ENCODE assay signal across 1 cellular context in genomic region chr10:69408318-69409175, GRCh38.
TF ChIP-seq lines count a peak whose summit lies in the region.

No MANE protein-coding gene starts in this region.

TF ChIP-seq in K562, 482 proteins besides CTCF, POLR2A, EP300 and RAD21 (continued from another document and continues in another):
- TF ChIP-seq SFPQ (IDR thresholded peaks at IDR 0.05; ENCODE audit: low read depth, low read length) (no peak), ZC3H11A (IDR thresholded peaks at IDR 0.05; ENCODE audit: low read depth, low read length) (no peak), ZNF830 (CRISPR knock-in tag; IDR thresholded peaks at IDR 0.05) (no peak), ZBTB11 (CRISPR knock-in tag; IDR thresholded peaks at IDR 0.05) (no peak; a peak in 1 of 6 replicates), MITF (IDR thresholded peaks at IDR 0.05) (peak; percentile 11; the same call in 1 of the 2 replicates), SIRT6 (IDR thresholded peaks at IDR 0.05; ENCODE audit: low read depth, low read length) (no peak), STAT6 (CRISPR knock-in tag; IDR thresholded peaks at IDR 0.05) (no peak), NCOA6 (IDR thresholded peaks at IDR 0.05) (no peak), ZEB2 (IDR thresholded peaks at IDR 0.05) (no peak), HDAC8 (tag; IDR thresholded peaks at IDR 0.05) (no peak), ZNF165 (CRISPR knock-in tag; IDR thresholded peaks at IDR 0.05; ENCODE audit: borderline replicate concordance) (no peak), SREBF1 (IDR thresholded peaks at IDR 0.05; ENCODE audit: borderline replicate concordance, low read depth, low read length) (no peak), ZNF785 (CRISPR knock-in tag; IDR thresholded peaks at IDR 0.05) (no peak), MLX (CRISPR knock-in tag; conservative IDR thresholded peaks at IDR 0.05) (no peak), RBM22 (IDR thresholded peaks at IDR 0.05; ENCODE audit: low read depth, low read length, poor library complexity, severe bottlenecking) (no peak), PHF20 (IDR thresholded peaks at IDR 0.05; ENCODE audit: partially characterized antibody) (peak; percentile 31), ZMIZ1 (IDR thresholded peaks at IDR 0.05; ENCODE audit: low read depth in 2 of 2, low read length in 2 of 2) (no peak; a peak in 1 of 4 replicates), RAD51 (IDR thresholded peaks at IDR 0.05; ENCODE audit: borderline replicate concordance, low read depth) (no peak), PRDM10 (IDR thresholded peaks at IDR 0.05; ENCODE audit: partially characterized antibody) (no peak), NFYB (IDR thresholded peaks at IDR 0.05; ENCODE audit: extremely low read depth, insufficient read length) (no peak), TRIM25 (IDR thresholded peaks at IDR 0.05; ENCODE audit: borderline replicate concordance) (no peak), HMGXB4 (CRISPR knock-in tag; IDR thresholded peaks at IDR 0.05) (no peak), ZNF551 (CRISPR knock-in tag; IDR thresholded peaks at IDR 0.05) (no peak), HIVEP1 (CRISPR knock-in tag; IDR thresholded peaks at IDR 0.05) (no peak), ZNF695 (CRISPR knock-in tag; IDR thresholded peaks at IDR 0.05) (no peak), ZNF79 (CRISPR knock-in tag; IDR thresholded peaks at IDR 0.05; ENCODE audit: low read depth) (no peak), CEBPB (tag; IDR thresholded peaks at IDR 0.05) (no peak), NFIX (CRISPR knock-in tag; IDR thresholded peaks at IDR 0.05; ENCODE audit: low read depth) (no peak), ZNF512 (tag; IDR thresholded peaks at IDR 0.05) (peak; percentile 89), CXXC5 (CRISPR knock-in tag; IDR thresholded peaks at IDR 0.05) (peak; percentile 73; the same call in 1 of the 2 replicates), HOXB6 (CRISPR knock-in tag; IDR thresholded peaks at IDR 0.05; ENCODE audit: borderline replicate concordance) (no peak), SMARCA5 (IDR thresholded peaks at IDR 0.05) (peak; percentile 68; the same call in 1 of the 2 replicates)
